In genomic region chr3:186002884-186003472, GRCh38 we compare ENCODE assay signal across 8 cellular contexts.
DNase-seq lines count a peak whose midpoint lies in the region; ATAC-seq and TF ChIP-seq lines count a peak whose summit lies in the region.

No MANE protein-coding gene starts in this region.

- POLR2A ChIA-PET in activated B cell treated with CpG ODN at 0.5 μM for 24 hours (lab: Charles Lee) = no interaction called here

- no peaks in the 10 kb centered on the region for H3K36me3 Mint-ChIP-seq in activated B cell treated with CpG ODN at 0.5 μM for 24 hours (ENCODE audit: low read depth)

- no peak overlapping the region for H3K27ac Mint-ChIP-seq in activated B cell treated with CpG ODN at 0.5 μM for 24 hours

- no peaks in the 10 kb centered on the region for H3K9me3 Mint-ChIP-seq in activated B cell treated with CpG ODN at 0.5 μM for 24 hours

- CTCF ChIA-PET in activated B cell treated with CpG ODN at 0.5 μM for 24 hours (lab: Charles Lee) = interaction anchor here (1.0 kb wide), 1 partner anchor 537 kb away, joined by 3 read pairs; no protein-coding TSS in a partner anchor

- H3K4me3 Mint-ChIP-seq in activated B cell treated with CpG ODN at 0.5 μM for 24 hours = no peak overlapping the region

- H3K4me1 Mint-ChIP-seq in activated B cell treated with CpG ODN at 0.5 μM for 24 hours = no peaks in the 10 kb centered on the region

- intact Hi-C loops in activated B cell treated with CpG ODN at 0.5 μM for 24 hours (cut with micrococcal nuclease) = loop anchor here (5.0 kb wide), 1 partner anchor 239 kb away; no protein-coding TSS in a partner anchor
- intact Hi-C loops in left colon (cut with DNase I, micrococcal nuclease) = no loop called here

- no peak for TF ChIP-seq CTCF in activated B cell treated with CpG ODN at 0.5 μM for 24 hours (IDR thresholded peaks at IDR 0.05)

- DNase-seq in DMS53 (lab: John Stamatoyannopoulos, UW) (peak; percentile 13), DMS53 treated with DMSO at 0.1 percent for 48 hours (lab: John Stamatoyannopoulos, UW; ENCODE audit: unreplicated experiment) (no peak), HK-2 (ENCODE audit: unreplicated experiment) (peak; percentile 18), activated B cell treated with CpG ODN at 0.5 μM for 24 hours (no peak), lung microvascular endothelial cell (ENCODE audit: low read depth in 2 of 2) (peak; percentile 26 to 35), superior temporal gyrus (ENCODE audit: extremely low spot score) (no peak), left colon (no peak)
- DNase-seq in stimulated activated CD8-positive, alpha-beta memory T cell treated with anti-CD3 and anti-CD28 coated beads, Interleukin-4, amount 100 ng/mL, for 48 hours = no peak

- ATAC-seq in activated B cell treated with CpG ODN at 0.5 μM for 24 hours (ENCODE audit: low read depth) = peak; percentile 34
- ATAC-seq in left colon = no peak

- peaks cover 20% of the 10 kb centered on the region for H3K27me3 Mint-ChIP-seq in activated B cell treated with CpG ODN at 0.5 μM for 24 hours

Comparison
In these comparisons a context has a peak if more than half of its experiments do, and no peak if none do; other contexts are left out.
1. DNase-seq: peak in DMS53 (single experiment), HK-2 (single experiment) and lung microvascular endothelial cell (2 of 2); none in DMS53 treated with DMSO at 0.1 percent for 48 hours (single experiment), activated B cell treated with CpG ODN at 0.5 μM for 24 hours (single experiment), superior temporal gyrus (single experiment), left colon (0 of 2) and stimulated activated CD8-positive, alpha-beta memory T cell treated with anti-CD3 and anti-CD28 coated beads, Interleukin-4, amount 100 ng/mL, for 48 hours (single experiment).